12 cellular contexts compared by ENCODE assay signal in genomic region chr3:149654188-149654601, GRCh38. TPM values are rescaled to one million over a fixed set of nuclear protein-coding genes. Genes with fewer than 3 reads are reported as not detected.
DNase-seq lines count a peak whose midpoint lies in the region; ATAC-seq and TF ChIP-seq lines count a peak whose summit lies in the region.
"Had no signal": no experiment of that assay in that cellular context is flagged by ENCODE, and none has a peak within 500 bp of the region (broad histone marks: within the 10 kb centered on the region; RNA-seq: fewer than 3 reads in every experiment).

No MANE protein-coding gene starts in this region.

- H3K27ac ChIP-seq in RWPE2 (ENCODE audit: poor library complexity, severe bottlenecking), result peak overlapping the region; percentile 87
- H3K27ac ChIP-seq in esophagus squamous epithelium, result peak overlapping the region; percentile 37 to 97 (median 78)
- peak overlapping the region in 1 of 2 donors; percentile 97 for H3K27ac ChIP-seq in ovary

- H3K27me3 ChIP-seq in Caco-2 (replicated peaks; ENCODE audit: control insufficient read depth, insufficient read depth, low read length), result no peaks in the 10 kb centered on the region; the same call in 1 of the 2 replicates
- no peaks in the 10 kb centered on the region for H3K27me3 ChIP-seq in RWPE2 (ENCODE audit: insufficient read depth, poor library complexity, severe bottlenecking)
- H3K27me3 ChIP-seq in esophagus squamous epithelium, result no peaks in the 10 kb centered on the region
- no peaks in the 10 kb centered on the region for H3K27me3 ChIP-seq in ovary

- DNase-seq in Caco-2 (no peak), RWPE2 (ENCODE audit: low spot score) (no peak), esophagus squamous epithelium (lab: John Stamatoyannopoulos, UW) (no peak), ovary (no peak), mucosa of descending colon (no peak), cerebellum (ENCODE audit: low spot score) (no peak)
- DNase-seq: activated gamma-delta T cell; CD8-positive, alpha-beta memory T cell; GOT3 had no signal

- TF ChIP-seq CTCF in Caco-2 (IDR thresholded peaks at IDR 0.05; ENCODE audit: insufficient read depth in 1 of 2, low read depth in 1 of 2, low read length in 1 of 2, severe bottlenecking in 1 of 2, unreplicated experiment in 1 of 2), result no peak
- TF ChIP-seq CTCF in RWPE2 (IDR thresholded peaks at IDR 0.05; ENCODE audit: poor library complexity, severe bottlenecking), result no peak
- no peak for TF ChIP-seq CTCF in esophagus squamous epithelium (IDR thresholded peaks at IDR 0.05)
- no peak for TF ChIP-seq CTCF in ovary (IDR thresholded peaks at IDR 0.05)
- TF ChIP-seq CTCF in mucosa of descending colon (IDR thresholded peaks at IDR 0.05), result no peak

- H3K4me3 ChIP-seq in Caco-2 (ENCODE audit: low read depth, low read length) (no peak overlapping the region), RWPE2 (ENCODE audit: severe bottlenecking) (no peak overlapping the region), esophagus squamous epithelium (peak overlapping the region in 3 of 4 donors; percentile 75 to 76 (median 76)), ovary (peak overlapping the region; percentile 80), mucosa of descending colon (no peak overlapping the region)

- POLR2A ChIA-PET in Caco-2 (lab: Charles Lee), result interaction anchor here (0.5 kb wide), 1 partner anchor 50 kb away, joined by 4 read pairs; no protein-coding TSS in a partner anchor

- peak overlapping the region; percentile 32 for H3K27ac Mint-ChIP-seq in Caco-2 (ENCODE audit: unreplicated experiment)
- H3K27ac Mint-ChIP-seq: stimulated activated naive CD8-positive, alpha-beta T cell treated with anti-CD3 and anti-CD28 coated beads, Interleukin-15, Interleukin-2, amounts not matched to agents 100 ng/mL and 50 ng/mL, for 24 hours had no signal

- CTCF ChIA-PET in Caco-2 (lab: Charles Lee), result no interaction called here

- no peak overlapping the region for H3K4me3 Mint-ChIP-seq in Caco-2 (ENCODE audit: unreplicated experiment)
- H3K4me3 Mint-ChIP-seq: stimulated activated naive CD8-positive, alpha-beta T cell treated with anti-CD3 and anti-CD28 coated beads, Interleukin-15, Interleukin-2, amounts not matched to agents 100 ng/mL and 50 ng/mL, for 24 hours had no signal

- peaks cover 12% of the 10 kb centered on the region for H3K36me3 Mint-ChIP-seq in Caco-2 (ENCODE audit: insufficient read depth, unreplicated experiment)
- H3K36me3 Mint-ChIP-seq: CD8-positive, alpha-beta memory T cell had no signal

- ATAC-seq in RWPE2 (ENCODE audit: low read depth), result no peak
- ATAC-seq in mucosa of descending colon, result no peak
- ATAC-seq in HG03342 (IDR thresholded peaks at IDR 0.05; ENCODE audit: unreplicated experiment), result no peak
- no peak for ATAC-seq in GM21825 (IDR thresholded peaks at IDR 0.05; ENCODE audit: unreplicated experiment)

- TF ChIP-seq EP300 in ovary (IDR thresholded peaks at IDR 0.05), result no peak

- H3K9me3 ChIP-seq in Caco-2 (no peaks in the 10 kb centered on the region), RWPE2 (ENCODE audit: severe bottlenecking) (no peaks in the 10 kb centered on the region), esophagus squamous epithelium (no peaks in the 10 kb centered on the region), ovary (no peaks in the 10 kb centered on the region), mucosa of descending colon (no peaks in the 10 kb centered on the region)

- peaks cover 5% of the 10 kb centered on the region for H3K4me1 ChIP-seq in Caco-2
- peaks cover 43% of the 10 kb centered on the region for H3K4me1 ChIP-seq in RWPE2 (ENCODE audit: insufficient read depth, poor library complexity, severe bottlenecking)
- peaks cover 21 to 87% (median 42%) of the 10 kb centered on the region in 3 donors for H3K4me1 ChIP-seq in esophagus squamous epithelium
- peaks cover 14% of the 10 kb centered on the region for H3K4me1 ChIP-seq in ovary (ENCODE audit: insufficient read depth)
- peaks cover 18% of the 10 kb centered on the region for H3K4me1 ChIP-seq in mucosa of descending colon (ENCODE audit: low read depth)

- no peaks in the 10 kb centered on the region for H3K27me3 Mint-ChIP-seq in Caco-2 (ENCODE audit: insufficient read depth, unreplicated experiment)

- H3K36me3 ChIP-seq in Caco-2 (ENCODE audit: control insufficient read depth, insufficient read depth, low read length) (peaks cover 1% of the 10 kb centered on the region; the same call in 1 of the 2 replicates), RWPE2 (ENCODE audit: low read depth) (peaks cover 53% of the 10 kb centered on the region), esophagus squamous epithelium (no peaks in the 10 kb centered on the region), ovary (no peaks in the 10 kb centered on the region), mucosa of descending colon (ENCODE audit: low read depth) (no peaks in the 10 kb centered on the region)

- no peaks in the 10 kb centered on the region for H3K9me3 Mint-ChIP-seq in Caco-2 (ENCODE audit: unreplicated experiment)
- H3K9me3 Mint-ChIP-seq: stimulated activated naive CD8-positive, alpha-beta T cell treated with anti-CD3 and anti-CD28 coated beads, Interleukin-15, Interleukin-2, amounts not matched to agents 100 ng/mL and 50 ng/mL, for 24 hours had no signal

- intact Hi-C loops in Caco-2 (cut with micrococcal nuclease; ENCODE audit: unreplicated experiment) (no loop called here), esophagus squamous epithelium (cut with DNase I) (loop anchor here (10.0 kb wide), 1 partner anchor 79 kb away; no protein-coding TSS in a partner anchor), ovary (cut with DNase I) (loop anchor here (10.0 kb wide), 5 partner anchors 49 to 119 kb away; no protein-coding TSS in a partner anchor), mucosa of descending colon (cut with DNase I, micrococcal nuclease) (loop anchor here in 1 of 2 donors (10.0 kb wide), 1 partner anchor 119 kb away; no protein-coding TSS in a partner anchor)

- no TSS peak for BruUV-seq in Caco-2 (replicated peaks; lab: Mats Ljungman, UMichigan)

- peaks cover 7% of the 10 kb centered on the region for H3K4me1 Mint-ChIP-seq in Caco-2 (ENCODE audit: low read depth, unreplicated experiment)

- TF ChIP-seq POLR2A in esophagus squamous epithelium (IDR thresholded peaks at IDR 0.05) (no peak), ovary (IDR thresholded peaks at IDR 0.05) (no peak)

RNA-seq across cellular contexts. Expression of gene WWTR1, which starts 3.6 kb away (rescaled TPM):
- 16.2 and 19.1 TPM in 2 replicates for total RNA-seq in Caco-2 (2022)
- total RNA-seq in esophagus squamous epithelium, result 100 to 1,000 TPM in 1 of 4 donors, 10 to 100 TPM in 3; 35.7 to 116 (median 39.6) TPM
- 100 to 1,000 TPM in 4 of 7 donors, 10 to 100 TPM in 3; 96.0 to 160 (median 112) TPM for total RNA-seq in ovary
- 10 to 100 TPM; 65.4 to 87.4 TPM for polyA plus RNA-seq in ovary
- total RNA-seq in mucosa of descending colon, result 100 to 1,000 TPM in 1 of 3 donors, 10 to 100 TPM in 2; 11.6 to 217 (median 20.7) TPM
- total RNA-seq in cerebellum, result 11.8 TPM

Comparison
In these comparisons a context has a peak if more than half of its experiments do, and no peak if none do; other contexts are left out.
1. H3K4me3 ChIP-seq: peak in esophagus squamous epithelium (3 of 4) and ovary (single experiment); none in Caco-2 (single experiment), RWPE2 (single experiment) and mucosa of descending colon (single experiment).